ENCODE assay signal across 22 cellular contexts in the genomic region with DNA sequence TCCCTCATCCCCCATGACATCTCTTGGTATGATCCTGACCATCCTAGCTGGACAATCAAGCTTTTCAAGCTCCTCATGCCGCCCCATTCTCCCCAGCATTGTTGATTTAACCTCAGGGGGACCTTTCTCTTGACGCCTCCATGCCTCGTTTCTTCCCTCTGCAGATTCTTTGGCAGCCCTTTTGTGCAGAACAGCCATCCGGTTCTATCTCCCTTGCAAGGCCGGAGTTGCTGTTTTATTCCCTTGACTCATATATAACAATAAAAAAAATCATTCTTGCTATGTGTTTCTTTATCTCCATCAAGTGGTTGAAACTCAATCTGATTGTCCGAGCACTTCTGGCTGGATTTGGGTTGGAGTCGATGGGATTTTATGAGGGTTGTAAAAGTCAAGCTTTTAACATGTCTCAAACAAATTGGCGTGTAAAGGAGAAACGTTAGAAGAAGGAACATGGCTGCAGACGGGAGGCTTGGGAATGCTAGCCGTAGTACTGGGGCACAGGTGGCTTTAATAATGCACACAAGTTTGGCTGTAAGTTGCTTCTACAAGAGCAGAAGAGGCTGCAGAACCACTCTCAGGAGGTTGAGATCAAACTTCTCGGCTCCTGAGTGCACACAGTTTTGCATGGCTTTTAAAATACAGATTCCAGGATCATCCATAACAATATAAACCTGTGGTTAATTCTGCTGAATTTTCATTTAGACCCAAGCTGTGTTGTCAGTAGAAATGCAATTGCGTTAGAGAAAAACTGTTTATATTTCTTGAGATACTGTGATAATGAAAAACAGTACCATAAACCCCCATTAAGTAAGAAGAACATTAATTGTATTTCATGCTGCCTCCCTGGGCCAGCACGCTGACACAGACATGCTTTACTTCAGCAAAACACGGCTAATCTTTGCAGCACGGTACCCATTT. TPM values are rescaled to one million over a fixed set of nuclear protein-coding genes. Genes with fewer than 3 reads are reported as not detected.
DNase-seq lines count a peak whose midpoint lies in the region; ATAC-seq and TF ChIP-seq lines count a peak whose summit lies in the region.
"Had no signal": no experiment of that assay in that cellular context is flagged by ENCODE, and none has a peak within 500 bp of the region (broad histone marks: within the 10 kb centered on the region; RNA-seq: fewer than 3 reads in every experiment).

No MANE protein-coding gene starts in this region.

- no peak for ATAC-seq in GM21786 (IDR thresholded peaks at IDR 0.05; ENCODE audit: unreplicated experiment)
- ATAC-seq: activated CD8-positive, alpha-beta memory T cell treated with anti-CD3 and anti-CD28 coated beads, Interleukin-2, amount 10 ng/mL, durations not matched to agents 7 days and 5 days; activated T-helper 17 cell treated with anti-CD3 and anti-CD28 coated beads, Interleukin-2, amount 50 U/mL, for 72 hours; CD8-positive, alpha-beta T cell had no signal

- no peak overlapping the region for H3K9ac ChIP-seq in SK-N-MC (ENCODE audit: insufficient read length)
- H3K9ac ChIP-seq: KMS-11 had no signal

- H3K36me3 ChIP-seq in SK-N-MC (ENCODE audit: insufficient read depth, low read length), result no peaks in the 10 kb centered on the region
- H3K36me3 ChIP-seq: right atrium auricular region, transverse colon had no signal

- DNase-seq in AG09309 (ENCODE audit: low read depth), result peak; percentile 94
- DNase-seq in H4 (ENCODE audit: low spot score), result peak; percentile 77
- peak; percentile 37 for DNase-seq in SK-N-MC (ENCODE audit: low read depth, low spot score)
- DNase-seq in left kidney (ENCODE audit: low read depth, low spot score), result peak; percentile 83
- DNase-seq in KG1 (lab: John Stamatoyannopoulos, UW), result no peak
- DNase-seq in 8988T, result no peak
- no peak for DNase-seq in NCI-H2171 (lab: John Stamatoyannopoulos, UW)
- DNase-seq: ACHN; activated CD8-positive, alpha-beta memory T cell treated with anti-CD3 and anti-CD28 coated beads, Interleukin-2, amount 10 ng/mL, durations not matched to agents 7 days and 5 days; CD8-positive, alpha-beta T cell; cerebellar nuclear complex; effector CD8-positive, alpha-beta T cell; H9; kidney glomerular epithelial cell; midbrain; NCI-H1105; T1000; transverse colon had no signal

- no peak for TF ChIP-seq CTCF in AG09309 (IDR thresholded peaks at IDR 0.05; ENCODE audit: control insufficient read depth, insufficient read depth, low read depth, low read length, missing control alignments)

- H3K9me3 ChIP-seq in SK-N-MC (ENCODE audit: low read depth, low read length), result no peaks in the 10 kb centered on the region
- H3K9me3 ChIP-seq: right atrium auricular region, transverse colon had no signal

- H3K27ac ChIP-seq in SK-N-MC, result peak overlapping the region; percentile 82
- H3K27ac ChIP-seq: KMS-11, right atrium auricular region had no signal

- no peak overlapping the region for H3K4me3 ChIP-seq in AG09309 (ENCODE audit: control insufficient read depth, low read depth, low read length)
- peak overlapping the region; percentile 69 for H3K4me3 ChIP-seq in SK-N-MC
- H3K4me3 ChIP-seq: right atrium auricular region, transverse colon had no signal

RNA-seq across cellular contexts. Expression of a gene that starts 4.1 kb away (rescaled TPM):
- 266 and 269 TPM in 2 replicates for total RNA-seq in H4 (2014; rRNA removed; shearing (Covaris generic))

Comparison
In these comparisons a context has a peak if more than half of its experiments do, and no peak if none do; other contexts are left out.
1. DNase-seq: peak in AG09309 (single experiment), H4 (single experiment), SK-N-MC (single experiment) and left kidney (single experiment); none in KG1 (single experiment), 8988T (single experiment) and NCI-H2171 (single experiment).